ENCODE assay signal across 10 cellular contexts in genomic region chr16:682493-683395, GRCh38. TPM values are rescaled to one million over a fixed set of nuclear protein-coding genes. Genes with fewer than 3 reads are reported as not detected.
DNase-seq lines count a peak whose midpoint lies in the region; ATAC-seq, FAIRE-seq and TF ChIP-seq lines count a peak whose summit lies in the region.
"Had no signal": no experiment of that assay in that cellular context is flagged by ENCODE, and none has a peak within 500 bp of the region (broad histone marks: within the 10 kb centered on the region; RNA-seq: fewer than 3 reads in every experiment).

No MANE protein-coding gene starts in this region.

- peaks cover 31% of the 10 kb centered on the region for H4K20me1 ChIP-seq in astrocyte (ENCODE audit: insufficient read depth, low read length)

- H3K9me3 ChIP-seq in A673 (ENCODE audit: low read depth, low read length, poor library complexity, severe bottlenecking) (no peaks in the 10 kb centered on the region), astrocyte (ENCODE audit: insufficient read depth, low read depth, low read length) (no peaks in the 10 kb centered on the region)
- H3K9me3 ChIP-seq: testis had no signal

- no peak for TF ChIP-seq CTCF in A673 (conservative IDR thresholded peaks at IDR 0.05; ENCODE audit: low read depth, low read length)
- no peak for TF ChIP-seq CTCF in astrocyte (IDR thresholded peaks at IDR 0.05; ENCODE audit: insufficient read depth, low read depth, low read length)

- H3K36me3 Mint-ChIP-seq in astrocyte (ENCODE audit: low read depth, unreplicated experiment) = peaks cover 10% of the 10 kb centered on the region
- H3K36me3 Mint-ChIP-seq in memory B cell = peaks cover 4% of the 10 kb centered on the region

- H3K9ac ChIP-seq in astrocyte (ENCODE audit: low read length) = peak overlapping the region; percentile 65

- H3K27me3 Mint-ChIP-seq in astrocyte (ENCODE audit: low read depth, unreplicated experiment) (no peaks in the 10 kb centered on the region), memory B cell (peaks cover 1% of the 10 kb centered on the region)

- no TSS peak for BruUV-seq in A673 (replicated peaks; lab: Mats Ljungman, UMichigan)

- no peak for TF ChIP-seq POLR2A in erythroblast (IDR thresholded peaks at IDR 0.05; ENCODE audit: low read length)

- peaks cover 60% of the 10 kb centered on the region for H3K79me2 ChIP-seq in astrocyte (ENCODE audit: insufficient read depth, low read length)

- CTCF ChIA-PET in A673 (lab: Charles Lee) (no interaction called here), HEK293T (lab: Yijun Ruan, JAX) (no interaction called here)

- peak overlapping the region; percentile 78 for H3K4me3 Mint-ChIP-seq in astrocyte (ENCODE audit: unreplicated experiment)
- H3K4me3 Mint-ChIP-seq in memory B cell = peak overlapping the region; percentile 77

- H3K4me3 ChIP-seq in A673 (ENCODE audit: low read depth, low read length, poor library complexity, severe bottlenecking) = peak overlapping the region; percentile 63
- H3K4me3 ChIP-seq in astrocyte (ENCODE audit: insufficient read depth, low read depth, low read length) = no peak overlapping the region

- POLR2A ChIA-PET in A673 (lab: Charles Lee; ENCODE audit: low non-redundant PET) = no interaction called here
- POLR2A ChIA-PET in HEK293T (lab: Yijun Ruan, JAX) = interaction anchor here (1.3 to 3.0 kb wide), 6 partner anchors 7 to 46 kb away, joined by 5 to 33 read pairs (median 10); partner anchors contain the start of genes ANTKMT, METTL26, RHOT2 and WDR24

- H3K9me3 Mint-ChIP-seq in astrocyte (ENCODE audit: unreplicated experiment) (no peaks in the 10 kb centered on the region), memory B cell (no peaks in the 10 kb centered on the region)

- H3K27ac ChIP-seq in A673 (ENCODE audit: low read depth, low read length, poor library complexity, severe bottlenecking) = peak overlapping the region; percentile 86
- no peak overlapping the region for H3K27ac ChIP-seq in astrocyte (ENCODE audit: low read depth, low read length)

- no peak for FAIRE-seq in astrocyte (lab: Jason Lieb, UNC)

- H2AFZ ChIP-seq in astrocyte (ENCODE audit: low read depth, low read length) = no peak overlapping the region

- H3K4me2 ChIP-seq in astrocyte (ENCODE audit: low read length) = peak overlapping the region; percentile 88

- DNase-seq in A673 (ENCODE audit: low spot score) (no peak), HEK293T (ENCODE audit: extremely low spot score) (no peak), astrocyte (ENCODE audit: low read depth) (no peak), memory B cell (ENCODE audit: low spot score in 2 of 2) (no peak), Kasumi-1 (lab: John Stamatoyannopoulos, UW) (no peak), erythroblast (lab: John Stamatoyannopoulos, UW) (no peak), cerebellum (ENCODE audit: low spot score) (no peak)
- DNase-seq: KBM-7, testis had no signal

- intact Hi-C loops in A673 (cut with micrococcal nuclease; ENCODE audit: unreplicated experiment) = no loop called here

- H3K27me3 ChIP-seq in A673 (replicated peaks; ENCODE audit: insufficient read depth, low read depth, low read length, poor library complexity) (no peaks in the 10 kb centered on the region), astrocyte (ENCODE audit: insufficient read depth, low read length) (no peaks in the 10 kb centered on the region)
- H3K27me3 ChIP-seq: testis had no signal

- ATAC-seq in memory B cell (ENCODE audit: low read depth) (no peak), GM18858 (IDR thresholded peaks at IDR 0.05; ENCODE audit: unreplicated experiment) (no peak)

- H3K27ac Mint-ChIP-seq in astrocyte (ENCODE audit: unreplicated experiment) (peak overlapping the region; percentile 34), memory B cell (no peak overlapping the region)

- peaks cover 13% of the 10 kb centered on the region for H3K4me1 Mint-ChIP-seq in astrocyte (ENCODE audit: low read depth, unreplicated experiment)
- H3K4me1 Mint-ChIP-seq in memory B cell = peaks cover 11% of the 10 kb centered on the region

- H3K36me3 ChIP-seq in A673 (ENCODE audit: insufficient read depth, low read length, poor library complexity, severe bottlenecking) (peaks cover 27% of the 10 kb centered on the region), astrocyte (ENCODE audit: insufficient read depth, low read length) (peaks cover 3% of the 10 kb centered on the region)

- H3K4me1 ChIP-seq in A673 (ENCODE audit: insufficient read depth, low read length, poor library complexity, severe bottlenecking) (peaks cover 33% of the 10 kb centered on the region), astrocyte (ENCODE audit: insufficient read depth, low read length) (peaks cover 32% of the 10 kb centered on the region)

TF ChIP-seq in HEK293T, 16 proteins besides CTCF, POLR2A, EP300 and RAD21:
- TF ChIP-seq FOXK2 (IDR thresholded peaks at IDR 0.05) = no peak
- peak; percentile 42 for TF ChIP-seq L3MBTL2 (conservative IDR thresholded peaks at IDR 0.05)
- no peak for TF ChIP-seq SP1 (IDR thresholded peaks at IDR 0.05)
- TF ChIP-seq ZNF384 (IDR thresholded peaks at IDR 0.05) = no peak
- no peak for TF ChIP-seq FOXM1 (IDR thresholded peaks at IDR 0.05; ENCODE audit: borderline replicate concordance)

RNA-seq across cellular contexts. Expression of gene JMJD8, which starts 1.4 kb away (rescaled TPM):
- total RNA-seq in A673 (2021) = 78.1 and 87.1 TPM in 2 replicates
- 24.6 and 26.8 TPM in 2 replicates for total RNA-seq in astrocyte
- 14.0 TPM for total RNA-seq in cerebellum

RNA-seq across cellular contexts. Expression of gene STUB1, which starts 2.5 kb away (rescaled TPM):
- total RNA-seq in A673 (2021) (88.2 and 95.2 TPM in 2 replicates), astrocyte (138 and 140 TPM in 2 replicates), cerebellum (25.9 TPM)

RNA-seq across cellular contexts. Expression of gene RHBDL1, which starts 7.3 kb away (rescaled TPM):
- total RNA-seq in A673 (2021) = 1.5 and 2.3 TPM in 2 replicates
- total RNA-seq in astrocyte = 4.0 and 4.9 TPM in 2 replicates
- total RNA-seq in cerebellum = 2.7 TPM

RNA-seq across cellular contexts. Expression of gene WDR24, which starts 7.5 kb away (rescaled TPM):
- total RNA-seq in A673 (2021) (17.7 and 18.2 TPM in 2 replicates), astrocyte (8.2 and 9.5 TPM in 2 replicates), cerebellum (6.7 TPM)

RNA-seq across cellular contexts. Expression of gene RHOT2, which starts 14.8 kb away (rescaled TPM):
- total RNA-seq in A673 (2021) (184 and 193 TPM in 2 replicates), astrocyte (87.3 and 93.2 TPM in 2 replicates), cerebellum (34.8 TPM)
